ENCODE assay signal across 18 cellular contexts in genomic region chr3:191363221-191363620, GRCh38. TPM values are rescaled to one million over a fixed set of nuclear protein-coding genes. Genes with fewer than 3 reads are reported as not detected.
A peak's percentile ranks its signal among the peaks of the same experiment; 100 is the strongest.
DNase-seq lines count a peak whose midpoint lies in the region; ATAC-seq, FAIRE-seq and TF ChIP-seq lines count a peak whose summit lies in the region.
"Had no signal": no experiment of that assay in that cellular context is flagged by ENCODE, and none has a peak within 500 bp of the region (broad histone marks: within the 10 kb centered on the region; RNA-seq: fewer than 3 reads in every experiment).

No MANE protein-coding gene starts in this region.

- H3K27me3 ChIP-seq in PC-3 (ENCODE audit: low read length) (no peaks in the 10 kb centered on the region), astrocyte (ENCODE audit: insufficient read depth, low read length) (no peaks in the 10 kb centered on the region), keratinocyte (ENCODE audit: control insufficient read depth, extremely low read depth, insufficient read depth, low read length) (no peaks in the 10 kb centered on the region), tibial nerve (no peaks in the 10 kb centered on the region)

- H3K27ac ChIP-seq in PC-3 (ENCODE audit: low read length), result no peak overlapping the region
- H3K27ac ChIP-seq in astrocyte (ENCODE audit: low read depth, low read length), result no peak overlapping the region
- peak overlapping the region; percentile 10 for H3K27ac ChIP-seq in keratinocyte (ENCODE audit: control insufficient read depth, insufficient read depth, low read length)
- no peak overlapping the region for H3K27ac ChIP-seq in tibial nerve

- no peaks in the 10 kb centered on the region for H3K9me3 Mint-ChIP-seq in astrocyte (ENCODE audit: unreplicated experiment)
- no peaks in the 10 kb centered on the region for H3K9me3 Mint-ChIP-seq in stimulated activated memory B cell treated with anti-CD40 and anti-IgM and Interleukin-4, amounts not matched to agents 10 μg/mL and 1 μg/mL and 100 μg/mL, for 72 hours

- H3K9me3 ChIP-seq in PC-3 (ENCODE audit: low read length) (no peaks in the 10 kb centered on the region), astrocyte (ENCODE audit: insufficient read depth, low read depth, low read length) (no peaks in the 10 kb centered on the region), keratinocyte (ENCODE audit: control insufficient read depth, low read depth, low read length) (no peaks in the 10 kb centered on the region), tibial nerve (no peaks in the 10 kb centered on the region)
- H3K9me3 ChIP-seq: Caco-2 had no signal

- peaks cover 26% of the 10 kb centered on the region for H3K4me1 Mint-ChIP-seq in astrocyte (ENCODE audit: low read depth, unreplicated experiment)
- peaks cover 50% of the 10 kb centered on the region for H3K4me1 Mint-ChIP-seq in stimulated activated memory B cell treated with anti-CD40 and anti-IgM and Interleukin-4, amounts not matched to agents 10 μg/mL and 1 μg/mL and 100 μg/mL, for 72 hours

- TF ChIP-seq POLR2A in tibial nerve (IDR thresholded peaks at IDR 0.05), result no peak

- DNase-seq in PC-3 (peak; percentile 29), astrocyte (ENCODE audit: low read depth) (no peak), keratinocyte (ENCODE audit: low read depth, low spot score) (no peak), tibial nerve (ENCODE audit: low spot score in 2 of 2) (no peak), activated gamma-delta T cell treated with Interleukin-2 at 50 U/mL for 16 hours (no peak), GM19240 (ENCODE audit: insufficient read length, low spot score) (no peak)
- DNase-seq: Caco-2; CD4-positive, CD25-positive, alpha-beta regulatory T cell; EL; KG1; NCI-H1092; NCI-H146; NCI-H2081 treated with DMSO at 0.1 percent for 48 hours; NCI-H524; SHP77 had no signal

- H4K20me1 ChIP-seq in PC-3 (ENCODE audit: low read length) (no peaks in the 10 kb centered on the region), astrocyte (ENCODE audit: insufficient read depth, low read length) (no peaks in the 10 kb centered on the region), keratinocyte (ENCODE audit: control insufficient read depth, extremely low read depth, insufficient read depth, low read length) (no peaks in the 10 kb centered on the region)

- POLR2A ChIA-PET in PC-3 (lab: Charles Lee; ENCODE audit: unreplicated experiment), result no interaction called here

- TF ChIP-seq CTCF in PC-3 (conservative IDR thresholded peaks at IDR 0.05; ENCODE audit: low read depth, low read length), result no peak
- no peak for TF ChIP-seq CTCF in astrocyte (IDR thresholded peaks at IDR 0.05; ENCODE audit: insufficient read depth, low read depth, low read length)
- no peak for TF ChIP-seq CTCF in keratinocyte (optimal IDR thresholded peaks at IDR 0.05 in 1 of 3, IDR thresholded peaks at IDR 0.05 in 1 of 3, conservative IDR thresholded peaks at IDR 0.05 in 1 of 3; ENCODE audit: extremely low read depth in 1 of 3, insufficient read depth in 2 of 3, low read length in 3 of 3)
- no peak for TF ChIP-seq CTCF in tibial nerve (IDR thresholded peaks at IDR 0.05)

- H3K4me3 Mint-ChIP-seq in astrocyte (ENCODE audit: unreplicated experiment), result no peak overlapping the region
- H3K4me3 Mint-ChIP-seq in stimulated activated memory B cell treated with anti-CD40 and anti-IgM and Interleukin-4, amounts not matched to agents 10 μg/mL and 1 μg/mL and 100 μg/mL, for 72 hours, result no peak overlapping the region
- H3K4me3 Mint-ChIP-seq: CD4-positive, CD25-positive, alpha-beta regulatory T cell had no signal

- no peak for TF ChIP-seq EP300 in tibial nerve (IDR thresholded peaks at IDR 0.05)

- H3K36me3 ChIP-seq in PC-3 (ENCODE audit: low read depth, low read length) (peaks cover 29% of the 10 kb centered on the region), astrocyte (ENCODE audit: insufficient read depth, low read length) (peaks cover 50% of the 10 kb centered on the region), keratinocyte (ENCODE audit: control insufficient read depth in 2 of 2, extremely low read depth in 1 of 2, insufficient read depth in 2 of 2, low read length in 2 of 2) (peaks cover 3 to 12% of the 10 kb centered on the region in 2 experiments), tibial nerve (peaks cover 0 to 57% (median 0%) of the 10 kb centered on the region in 3 donors)

- no peaks in the 10 kb centered on the region for H3K9me2 ChIP-seq in PC-3 (replicated peaks; ENCODE audit: low read length)

- no peak overlapping the region for H3K9ac ChIP-seq in PC-3 (ENCODE audit: low read length)
- no peak overlapping the region for H3K9ac ChIP-seq in astrocyte (ENCODE audit: low read length)
- H3K9ac ChIP-seq in keratinocyte (ENCODE audit: control insufficient read depth, extremely low read depth, insufficient read depth, low read length), result no peak overlapping the region

- H3K79me2 ChIP-seq in PC-3 (ENCODE audit: low read length), result no peaks in the 10 kb centered on the region
- H3K79me2 ChIP-seq in astrocyte (ENCODE audit: insufficient read depth, low read length), result peaks cover 52% of the 10 kb centered on the region
- H3K79me2 ChIP-seq in keratinocyte (ENCODE audit: control insufficient read depth, insufficient read depth, low read length), result peaks cover 7% of the 10 kb centered on the region

- no peak for ATAC-seq in PC-3
- no peak for ATAC-seq in stimulated activated memory B cell treated with anti-CD40 and anti-IgM and Interleukin-4, amounts not matched to agents 10 μg/mL and 1 μg/mL and 100 μg/mL, for 72 hours
- ATAC-seq: Panc1, SK-N-SH treated with all-trans-retinoic acid at 6 μM for 48 hours had no signal

- intact Hi-C loops in PC-3 (cut with micrococcal nuclease), result no loop called here

- no peaks in the 10 kb centered on the region for H3F3A ChIP-seq in PC-3 (ENCODE audit: low read length, unreplicated experiment)

- peak; percentile 20 for FAIRE-seq in astrocyte (lab: Jason Lieb, UNC)
- FAIRE-seq in keratinocyte (lab: Jason Lieb, UNC), result no peak

- H3K4me2 ChIP-seq in PC-3 (ENCODE audit: low read length) (no peak overlapping the region), astrocyte (ENCODE audit: low read length) (no peak overlapping the region), keratinocyte (ENCODE audit: control insufficient read depth, extremely low read depth, insufficient read depth, low read depth, low read length) (peak overlapping the region; percentile 47)

- BruUV-seq in PC-3 (replicated peaks; lab: Mats Ljungman, UMichigan), result no TSS peak

- H3K27ac Mint-ChIP-seq in astrocyte (ENCODE audit: unreplicated experiment), result no peak overlapping the region
- H3K27ac Mint-ChIP-seq in stimulated activated memory B cell treated with anti-CD40 and anti-IgM and Interleukin-4, amounts not matched to agents 10 μg/mL and 1 μg/mL and 100 μg/mL, for 72 hours, result peak overlapping the region; percentile 67

- H3K4me1 ChIP-seq in PC-3 (ENCODE audit: insufficient read depth, low read length), result peaks cover 24% of the 10 kb centered on the region
- no peaks in the 10 kb centered on the region for H3K4me1 ChIP-seq in astrocyte (ENCODE audit: insufficient read depth, low read length)
- H3K4me1 ChIP-seq in keratinocyte (ENCODE audit: control insufficient read depth, extremely low read depth, insufficient read depth, low read length), result peaks cover 48% of the 10 kb centered on the region
- no peaks in the 10 kb centered on the region for H3K4me1 ChIP-seq in tibial nerve

- H3K4me3 ChIP-seq in PC-3 (ENCODE audit: low read length) (no peak overlapping the region), astrocyte (ENCODE audit: insufficient read depth, low read depth, low read length) (no peak overlapping the region), keratinocyte (ENCODE audit: control insufficient read depth in 2 of 3, extremely low read depth in 1 of 3, insufficient read depth in 2 of 3, low read depth in 1 of 3, low read length in 3 of 3) (no peak overlapping the region), tibial nerve (no peak overlapping the region)

- no peaks in the 10 kb centered on the region for H3K9me1 ChIP-seq in keratinocyte (ENCODE audit: control insufficient read depth, extremely low read depth, insufficient read depth, low read length)

- H3K36me3 Mint-ChIP-seq in astrocyte (ENCODE audit: low read depth, unreplicated experiment), result peaks cover 22% of the 10 kb centered on the region
- peaks cover 74% of the 10 kb centered on the region for H3K36me3 Mint-ChIP-seq in stimulated activated memory B cell treated with anti-CD40 and anti-IgM and Interleukin-4, amounts not matched to agents 10 μg/mL and 1 μg/mL and 100 μg/mL, for 72 hours

- CTCF ChIA-PET in PC-3 (lab: Charles Lee), result no interaction called here

- no peaks in the 10 kb centered on the region for H3K27me3 Mint-ChIP-seq in astrocyte (ENCODE audit: low read depth, unreplicated experiment)
- H3K27me3 Mint-ChIP-seq in stimulated activated memory B cell treated with anti-CD40 and anti-IgM and Interleukin-4, amounts not matched to agents 10 μg/mL and 1 μg/mL and 100 μg/mL, for 72 hours, result no peaks in the 10 kb centered on the region
- H3K27me3 Mint-ChIP-seq: CD4-positive, CD25-positive, alpha-beta regulatory T cell had no signal

- WGBS in tibial nerve, 2 donors, result 86 to 97% methylated on average over 4 of the region's 4 CpGs

- dilution Hi-C loops in keratinocyte (cut with MboI; ENCODE audit: extremely low pct_ligation_motif_present, low sequenced_read_pairs), result no loop called here

- no peak overlapping the region for H2AFZ ChIP-seq in PC-3 (ENCODE audit: low read length)
- H2AFZ ChIP-seq in astrocyte (ENCODE audit: low read depth, low read length), result no peak overlapping the region
- no peak overlapping the region for H2AFZ ChIP-seq in keratinocyte (ENCODE audit: control insufficient read depth, low read length)

RNA-seq across cellular contexts. Expression of gene UTS2B, which starts 32.9 kb away (rescaled TPM):
- 1.2 TPM in 1 of 2 replicates, not detected in the other for total RNA-seq in PC-3 (2014; rRNA removed)
- total RNA-seq in astrocyte, result 0.75 TPM in 1 of 2 replicates, not detected in the other
- polyA plus RNA-seq in keratinocyte, result not detected in 3 replicates
- polyA plus RNA-seq in keratinocyte (2011; ENCODE audit: low read depth), result not detected
- 0.06 TPM in 1 of 2 replicates, not detected in the other for polyA plus RNA-seq in keratinocyte (2011; cell fraction: cytosol; rRNA removed)
- polyA plus RNA-seq in keratinocyte (2011; cell fraction: nucleus; rRNA removed), result 0.22 and 0.28 TPM in 2 replicates
- 0.10 TPM in 1 of 2 replicates, not detected in the other for polyA plus RNA-seq in keratinocyte (2012; ENCODE audit: low replicate concordance)
- polyA minus RNA-seq in keratinocyte, result not detected in 3 replicates
- polyA minus RNA-seq in keratinocyte (2011; cell fraction: cytosol; rRNA and poly(A)+ RNA removed), result not detected
- not detected in 2 replicates for polyA minus RNA-seq in keratinocyte (2011; cell fraction: nucleus; rRNA and poly(A)+ RNA removed)
- 1 to 10 TPM in 1 of 4 donors, under 1 TPM in 1, not detected in 2; 0.90 to 2.7 TPM for total RNA-seq in tibial nerve
- total RNA-seq: CD4-positive, CD25-positive, alpha-beta regulatory T cell had no signal
- polyA plus RNA-seq: CD4-positive, CD25-positive, alpha-beta regulatory T cell had no signal

RNA-seq across cellular contexts. Expression of gene CCDC50, which starts 34.0 kb away (rescaled TPM):
- total RNA-seq in PC-3 (2014; rRNA removed), result 68.4 and 80.9 TPM in 2 replicates
- 88.1 and 89.9 TPM in 2 replicates for total RNA-seq in astrocyte
- polyA plus RNA-seq in keratinocyte, result 41.1 to 54.8 TPM (median 43.7 TPM) in 3 replicates
- 138 TPM for polyA plus RNA-seq in keratinocyte (2011; ENCODE audit: low read depth)
- 48.6 and 68.7 TPM in 2 replicates for polyA plus RNA-seq in keratinocyte (2011; cell fraction: cytosol; rRNA removed)
- polyA plus RNA-seq in keratinocyte (2011; cell fraction: nucleus; rRNA removed), result 50.4 and 61.9 TPM in 2 replicates
- 40.8 and 42.9 TPM in 2 replicates for polyA plus RNA-seq in keratinocyte (2012; ENCODE audit: low replicate concordance)
- polyA minus RNA-seq in keratinocyte, result 7.0 to 39.0 TPM (median 24.9 TPM) in 3 replicates
- 49.5 TPM for polyA minus RNA-seq in keratinocyte (2011; cell fraction: cytosol; rRNA and poly(A)+ RNA removed)
- 39.3 and 67.6 TPM in 2 replicates for polyA minus RNA-seq in keratinocyte (2011; cell fraction: nucleus; rRNA and poly(A)+ RNA removed)
- 10 to 100 TPM; 83.5 to 99.6 (median 94.2) TPM for total RNA-seq in tibial nerve
